1 cellular context compared by ENCODE assay signal in genomic region chrX:149470960-149471359, GRCh38.
TF ChIP-seq lines count a peak whose summit lies in the region.

No MANE protein-coding gene starts in this region.

TF ChIP-seq in GM23338, 12 proteins besides CTCF, POLR2A, EP300 and RAD21 (continued from another document):
- no peak for TF ChIP-seq ZNF462 (CRISPR knock-in tag; IDR thresholded peaks at IDR 0.05)
